ENCODE assay signal across 9 cellular contexts in the genomic region with DNA sequence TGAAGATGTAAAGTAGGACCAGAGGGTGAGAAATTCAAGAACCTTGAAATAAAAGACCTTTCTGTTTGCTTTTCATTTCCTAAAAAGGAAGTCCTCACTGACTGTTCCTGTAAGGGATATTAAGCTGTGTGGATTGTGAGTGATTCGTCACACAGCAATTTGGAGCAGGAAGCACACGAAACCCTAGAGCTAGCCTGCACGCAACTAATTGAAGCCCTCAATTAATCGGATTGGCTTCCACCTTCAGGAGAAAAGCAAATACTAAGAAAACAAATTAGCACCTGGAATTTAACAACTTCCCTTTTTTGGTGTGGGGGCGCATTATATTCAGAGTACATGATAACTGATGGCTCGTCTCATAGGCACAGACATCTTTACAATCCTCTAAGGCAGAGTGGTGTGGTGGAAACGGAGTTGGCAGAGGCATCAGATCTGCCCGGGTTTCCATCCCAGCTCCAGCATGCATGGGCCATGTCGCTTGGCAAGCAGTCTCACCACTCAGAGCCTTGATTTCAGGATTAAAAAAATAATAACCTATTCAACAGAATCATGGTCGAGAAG.
A peak's percentile ranks its signal among the peaks of the same experiment; 100 is the strongest.
DNase-seq lines count a peak whose midpoint lies in the region; ATAC-seq and TF ChIP-seq lines count a peak whose summit lies in the region.
"Had no signal": no experiment of that assay in that cellular context is flagged by ENCODE, and none has a peak within 500 bp of the region (broad histone marks: within the 10 kb centered on the region; RNA-seq: fewer than 3 reads in every experiment).

No MANE protein-coding gene starts in this region.

- TF ChIP-seq POLR2A in breast epithelium (IDR thresholded peaks at IDR 0.05) = no peak

- intact Hi-C loops in MCF 10A (cut with micrococcal nuclease) (loop anchor here (1.0 to 5.0 kb wide), 6 partner anchors 115 to 652 kb away; no protein-coding TSS in a partner anchor), breast epithelium (cut with DNase I; ENCODE audit: low total_unique reads) (no loop called here)

- POLR2A ChIA-PET in MCF 10A (lab: Yijun Ruan, JAX) = interaction anchor here (0.6 to 3.0 kb wide), 7 partner anchors 56 to 788 kb away, joined by 3 to 14 read pairs (median 3); no protein-coding TSS in a partner anchor

- no peak overlapping the region for H3K4me3 Mint-ChIP-seq in MCF 10A (ENCODE audit: unreplicated experiment)
- H3K4me3 Mint-ChIP-seq in activated T-helper 17 cell treated with anti-CD3 and anti-CD28 coated beads, Interleukin-2, amount 50 U/mL, for 72 hours = no peak overlapping the region

- H3K9me3 Mint-ChIP-seq in MCF 10A (ENCODE audit: unreplicated experiment) = no peaks in the 10 kb centered on the region
- H3K9me3 Mint-ChIP-seq in activated T-helper 17 cell treated with anti-CD3 and anti-CD28 coated beads, Interleukin-2, amount 50 U/mL, for 72 hours = no peaks in the 10 kb centered on the region

- H3K27me3 ChIP-seq in breast epithelium (no peaks in the 10 kb centered on the region), RWPE2 (ENCODE audit: insufficient read depth, poor library complexity, severe bottlenecking) (no peaks in the 10 kb centered on the region)

- no peak overlapping the region for H3K27ac ChIP-seq in breast epithelium
- peak overlapping the region; percentile 82 for H3K27ac ChIP-seq in RWPE2 (ENCODE audit: poor library complexity, severe bottlenecking)

- BruUV-seq in MCF 10A (replicated peaks; lab: Mats Ljungman, UMichigan) = no TSS peak

- peaks cover 9% of the 10 kb centered on the region for H3K4me1 Mint-ChIP-seq in MCF 10A (ENCODE audit: insufficient read depth, unreplicated experiment)
- peaks cover 5% of the 10 kb centered on the region for H3K4me1 Mint-ChIP-seq in activated T-helper 17 cell treated with anti-CD3 and anti-CD28 coated beads, Interleukin-2, amount 50 U/mL, for 72 hours

- CTCF ChIA-PET in MCF 10A (lab: Yijun Ruan, JAX) = interaction anchor here (0.5 to 10.7 kb wide), 62 partner anchors 9 to 814 kb away, joined by 3 to 168 read pairs (median 4); no protein-coding TSS in a partner anchor

- peak; percentile 86 for ATAC-seq in RWPE2 (ENCODE audit: low read depth)
- ATAC-seq in HG02642 (IDR thresholded peaks at IDR 0.05; ENCODE audit: poor library complexity, unreplicated experiment) = no peak
- no peak for ATAC-seq in HG03196 (IDR thresholded peaks at IDR 0.05; ENCODE audit: unreplicated experiment)
- no peak for ATAC-seq in activated T-helper 17 cell treated with anti-CD3 and anti-CD28 coated beads, Interleukin-2, amount 50 U/mL, for 72 hours (replicated peaks)

- no peaks in the 10 kb centered on the region for H3K9me3 ChIP-seq in breast epithelium
- no peaks in the 10 kb centered on the region for H3K9me3 ChIP-seq in RWPE2 (ENCODE audit: severe bottlenecking)

- H3K36me3 ChIP-seq in breast epithelium (no peaks in the 10 kb centered on the region), RWPE2 (ENCODE audit: low read depth) (no peaks in the 10 kb centered on the region)

- H3K4me3 ChIP-seq in breast epithelium = no peak overlapping the region
- no peak overlapping the region for H3K4me3 ChIP-seq in RWPE2 (ENCODE audit: severe bottlenecking)

- peak overlapping the region; percentile 7 for H3K27ac Mint-ChIP-seq in MCF 10A (ENCODE audit: low read depth, unreplicated experiment)
- H3K27ac Mint-ChIP-seq in activated T-helper 17 cell treated with anti-CD3 and anti-CD28 coated beads, Interleukin-2, amount 50 U/mL, for 72 hours = no peak overlapping the region

- DNase-seq in MCF 10A (ENCODE audit: unreplicated experiment) = peak; percentile 66
- no peak for DNase-seq in breast epithelium (ENCODE audit: low spot score in 2 of 2)
- DNase-seq in RWPE2 (ENCODE audit: low spot score) = no peak
- DNase-seq in hepatic stellate cell (ENCODE audit: low spot score) = peak; percentile 80
- no peak for DNase-seq in nucleus accumbens (lab: John Stamatoyannopoulos, UW)
- DNase-seq: DMS79 had no signal

- no peaks in the 10 kb centered on the region for H3K27me3 Mint-ChIP-seq in MCF 10A (ENCODE audit: insufficient read depth, unreplicated experiment)
- peaks cover 24% of the 10 kb centered on the region for H3K27me3 Mint-ChIP-seq in activated T-helper 17 cell treated with anti-CD3 and anti-CD28 coated beads, Interleukin-2, amount 50 U/mL, for 72 hours

- H3K36me3 Mint-ChIP-seq in MCF 10A (ENCODE audit: insufficient read depth, unreplicated experiment) = no peaks in the 10 kb centered on the region
- H3K36me3 Mint-ChIP-seq in activated T-helper 17 cell treated with anti-CD3 and anti-CD28 coated beads, Interleukin-2, amount 50 U/mL, for 72 hours (ENCODE audit: low read depth) = no peaks in the 10 kb centered on the region

- H3K4me1 ChIP-seq in breast epithelium (peaks cover 0 to 9% of the 10 kb centered on the region in 2 donors), RWPE2 (ENCODE audit: insufficient read depth, poor library complexity, severe bottlenecking) (peaks cover 19% of the 10 kb centered on the region)

- TF ChIP-seq CTCF in MCF 10A (IDR thresholded peaks at IDR 0.05; ENCODE audit: unreplicated experiment) (no peak), breast epithelium (IDR thresholded peaks at IDR 0.05) (no peak), RWPE2 (IDR thresholded peaks at IDR 0.05; ENCODE audit: poor library complexity, severe bottlenecking) (no peak)

Comparison
In these comparisons a context has a peak if more than half of its experiments do, and no peak if none do; other contexts are left out.
1. DNase-seq: peak in MCF 10A (single experiment) and hepatic stellate cell (single experiment); none in breast epithelium (0 of 2), RWPE2 (single experiment) and nucleus accumbens (0 of 56).